In genomic region chr15:79967331-79968182, GRCh38 we compare ENCODE assay signal across 9 cellular contexts. TPM values are rescaled to one million over a fixed set of nuclear protein-coding genes. Genes with fewer than 3 reads are reported as not detected.
A peak's percentile ranks its signal among the peaks of the same experiment; 100 is the strongest.
DNase-seq lines count a peak whose midpoint lies in the region; ATAC-seq and TF ChIP-seq lines count a peak whose summit lies in the region.
"Had no signal": no experiment of that assay in that cellular context is flagged by ENCODE, and none has a peak within 500 bp of the region (broad histone marks: within the 10 kb centered on the region; RNA-seq: fewer than 3 reads in every experiment).

No MANE protein-coding gene starts in this region.

- H3K4me3 Mint-ChIP-seq in T-helper 2 cell treated with Interferon-gamma antibody and Interleukin-4, amounts not matched to agents 5 μg/mL and 100 μg/mL, for 36 hours: peak overlapping the region; percentile 92
- H3K4me3 Mint-ChIP-seq in activated naive CD8-positive, alpha-beta T cell treated with anti-CD3 and anti-CD28 coated beads, Interleukin-2, amount 10 ng/mL, durations not matched to agents 7 days and 5 days: peak overlapping the region; percentile 93

- peaks cover 52% of the 10 kb centered on the region for H3K4me1 Mint-ChIP-seq in T-helper 2 cell treated with Interferon-gamma antibody and Interleukin-4, amounts not matched to agents 5 μg/mL and 100 μg/mL, for 36 hours (ENCODE audit: low read depth)
- peaks cover 45% of the 10 kb centered on the region for H3K4me1 Mint-ChIP-seq in activated naive CD8-positive, alpha-beta T cell treated with anti-CD3 and anti-CD28 coated beads, Interleukin-2, amount 10 ng/mL, durations not matched to agents 7 days and 5 days

- ATAC-seq in GM18505 (IDR thresholded peaks at IDR 0.05; ENCODE audit: unreplicated experiment): no peak
- no peak for ATAC-seq in activated naive CD8-positive, alpha-beta T cell treated with anti-CD3 and anti-CD28 coated beads, Interleukin-2, amount 10 ng/mL, durations not matched to agents 7 days and 5 days (ENCODE audit: low read depth)

- POLR2A ChIA-PET in activated naive CD8-positive, alpha-beta T cell treated with anti-CD3 and anti-CD28 coated beads, Interleukin-2, amount 10 ng/mL, durations not matched to agents 7 days and 5 days (lab: Charles Lee): interaction anchor here (0.7 to 6.3 kb wide), 10 partner anchors 9 to 1033 kb away, joined by 3 to 92 read pairs (median 7); partner anchors contain the start of genes MTHFS, TLNRD1 and ZFAND6

- peak; percentile 40 for TF ChIP-seq POLR2A in GM18505 (IDR thresholded peaks at IDR 0.05; ENCODE audit: borderline replicate concordance, extremely low read depth, insufficient read depth, insufficient read length)

- H3K27me3 Mint-ChIP-seq in T-helper 2 cell treated with Interferon-gamma antibody and Interleukin-4, amounts not matched to agents 5 μg/mL and 100 μg/mL, for 36 hours (ENCODE audit: low read depth): no peaks in the 10 kb centered on the region
- no peaks in the 10 kb centered on the region for H3K27me3 Mint-ChIP-seq in activated naive CD8-positive, alpha-beta T cell treated with anti-CD3 and anti-CD28 coated beads, Interleukin-2, amount 10 ng/mL, durations not matched to agents 7 days and 5 days

- peak; percentile 76 for DNase-seq in T-helper 2 cell treated with Interferon-gamma antibody and Interleukin-4, amounts not matched to agents 5 μg/mL and 100 μg/mL, for 36 hours (ENCODE audit: low spot score)
- no peak for DNase-seq in activated naive CD8-positive, alpha-beta T cell treated with anti-CD3 and anti-CD28 coated beads, Interleukin-2, amount 10 ng/mL, durations not matched to agents 7 days and 5 days
- DNase-seq in stimulated activated CD4-positive, alpha-beta T cell treated with anti-CD3 and anti-CD28 coated beads, Interleukin-4, amount 100 ng/mL, for 4 hours: peak; percentile 7 to 51
- DNase-seq in NCI-H69 (lab: John Stamatoyannopoulos, UW): no peak
- no peak for DNase-seq in A172 (ENCODE audit: low spot score)
- no peak for DNase-seq in C1 segment of cervical spinal cord (lab: John Stamatoyannopoulos, UW)
- DNase-seq: NCI-H2081 treated with DMSO at 0.1 percent for 48 hours, RPMI8226 had no signal

- H3K9me3 Mint-ChIP-seq in T-helper 2 cell treated with Interferon-gamma antibody and Interleukin-4, amounts not matched to agents 5 μg/mL and 100 μg/mL, for 36 hours: no peaks in the 10 kb centered on the region
- H3K9me3 Mint-ChIP-seq in activated naive CD8-positive, alpha-beta T cell treated with anti-CD3 and anti-CD28 coated beads, Interleukin-2, amount 10 ng/mL, durations not matched to agents 7 days and 5 days: no peaks in the 10 kb centered on the region

- peaks cover 20% of the 10 kb centered on the region for H3K36me3 Mint-ChIP-seq in T-helper 2 cell treated with Interferon-gamma antibody and Interleukin-4, amounts not matched to agents 5 μg/mL and 100 μg/mL, for 36 hours (ENCODE audit: low read depth)
- H3K36me3 Mint-ChIP-seq in activated naive CD8-positive, alpha-beta T cell treated with anti-CD3 and anti-CD28 coated beads, Interleukin-2, amount 10 ng/mL, durations not matched to agents 7 days and 5 days: peaks cover 18% of the 10 kb centered on the region

- peak overlapping the region; percentile 97 for H3K27ac Mint-ChIP-seq in T-helper 2 cell treated with Interferon-gamma antibody and Interleukin-4, amounts not matched to agents 5 μg/mL and 100 μg/mL, for 36 hours
- H3K27ac Mint-ChIP-seq in activated naive CD8-positive, alpha-beta T cell treated with anti-CD3 and anti-CD28 coated beads, Interleukin-2, amount 10 ng/mL, durations not matched to agents 7 days and 5 days: peak overlapping the region; percentile 88

RNA-seq across cellular contexts. Expression of gene BCL2A1, which starts 3.4 kb away (rescaled TPM):
- total RNA-seq in activated naive CD8-positive, alpha-beta T cell treated with anti-CD3 and anti-CD28 coated beads, Interleukin-2, amount 10 ng/mL, durations not matched to agents 7 days and 5 days: 10 to 100 TPM; 33.6 to 34.6 TPM
- total RNA-seq in A172 (2014; rRNA removed; shearing (Covaris generic)): not detected in 2 replicates

Comparison
In these comparisons a context has a peak if more than half of its experiments do, and no peak if none do; other contexts are left out.
1. DNase-seq: peak in T-helper 2 cell treated with Interferon-gamma antibody and Interleukin-4, amounts not matched to agents 5 μg/mL and 100 μg/mL, for 36 hours (single experiment) and stimulated activated CD4-positive, alpha-beta T cell treated with anti-CD3 and anti-CD28 coated beads, Interleukin-4, amount 100 ng/mL, for 4 hours (2 of 2); none in activated naive CD8-positive, alpha-beta T cell treated with anti-CD3 and anti-CD28 coated beads, Interleukin-2, amount 10 ng/mL, durations not matched to agents 7 days and 5 days (single experiment), NCI-H69 (single experiment), A172 (single experiment) and C1 segment of cervical spinal cord (0 of 14).
2. RNA of gene BCL2A1, which starts 3.4 kb away (total RNA-seq): 33.6 to 34.6 TPM in activated naive CD8-positive, alpha-beta T cell treated with anti-CD3 and anti-CD28 coated beads, Interleukin-2, amount 10 ng/mL, durations not matched to agents 7 days and 5 days; not detected in A172; every median in the first group is over 10 times any median in the second.